8 cellular contexts compared by ENCODE assay signal in the genomic region with DNA sequence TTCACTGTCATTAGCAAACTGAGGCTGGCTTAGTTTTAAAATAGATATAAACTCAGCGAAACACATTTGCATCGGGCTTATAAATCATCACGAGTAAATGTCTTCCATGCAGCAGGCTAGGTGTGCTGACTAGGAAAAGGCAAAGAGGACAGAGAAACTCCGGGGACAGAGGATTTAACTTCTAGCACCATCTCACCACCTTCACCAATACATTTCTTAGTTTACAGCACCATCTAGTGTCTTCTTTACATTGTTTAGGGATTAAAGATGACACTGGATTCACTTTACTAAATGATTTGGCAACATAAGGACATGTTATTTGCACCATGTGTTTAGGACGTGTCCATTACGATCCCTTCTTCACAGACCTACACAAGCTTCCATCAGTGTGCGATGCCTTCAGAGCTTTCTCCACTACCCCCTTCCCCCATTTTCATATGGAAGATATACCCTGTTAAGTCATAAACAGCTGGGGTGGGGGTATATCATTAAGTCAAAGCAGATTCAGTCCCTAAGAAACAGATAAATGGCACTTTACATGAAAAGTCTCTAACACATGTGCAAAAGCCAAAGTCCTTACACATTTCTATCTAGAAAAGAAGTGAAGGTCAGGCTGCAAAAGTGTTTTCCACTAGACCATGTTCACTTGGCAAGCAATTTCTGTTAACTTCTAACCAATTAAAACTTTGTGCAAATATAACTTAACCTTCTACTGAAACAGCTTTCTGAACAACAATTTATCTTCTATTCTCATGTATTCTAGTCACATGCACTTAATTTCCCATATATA.
A peak's percentile ranks its signal among the peaks of the same experiment; 100 is the strongest.
DNase-seq lines count a peak whose midpoint lies in the region; ATAC-seq and TF ChIP-seq lines count a peak whose summit lies in the region.

No MANE protein-coding gene starts in this region.

- H3K4me3 Mint-ChIP-seq in activated CD8-positive, alpha-beta memory T cell treated with anti-CD3 and anti-CD28 coated beads, Interleukin-2, amount 10 ng/mL, durations not matched to agents 7 days and 5 days = no peak overlapping the region
- H3K4me3 Mint-ChIP-seq in activated CD8-positive, alpha-beta T cell treated with anti-CD3 and anti-CD28 coated beads for 36 hours = no peak overlapping the region

- TF ChIP-seq CTCF in activated CD8-positive, alpha-beta T cell treated with anti-CD3 and anti-CD28 coated beads for 36 hours (IDR thresholded peaks at IDR 0.05) = peak; percentile 43

- H3K4me1 Mint-ChIP-seq in activated CD8-positive, alpha-beta memory T cell treated with anti-CD3 and anti-CD28 coated beads, Interleukin-2, amount 10 ng/mL, durations not matched to agents 7 days and 5 days = peaks cover 3% of the 10 kb centered on the region
- peaks cover 2% of the 10 kb centered on the region for H3K4me1 Mint-ChIP-seq in activated CD8-positive, alpha-beta T cell treated with anti-CD3 and anti-CD28 coated beads for 36 hours (ENCODE audit: low read depth)

- intact Hi-C loops in activated CD8-positive, alpha-beta T cell treated with anti-CD3 and anti-CD28 coated beads for 36 hours (cut with micrococcal nuclease) = loop anchor here (5.0 to 10.0 kb wide), 2 partner anchors 212 to 585 kb away; partner anchors contain the start of gene ZPBP

- no peak overlapping the region for H3K27ac Mint-ChIP-seq in activated CD8-positive, alpha-beta memory T cell treated with anti-CD3 and anti-CD28 coated beads, Interleukin-2, amount 10 ng/mL, durations not matched to agents 7 days and 5 days
- no peak overlapping the region for H3K27ac Mint-ChIP-seq in activated CD8-positive, alpha-beta T cell treated with anti-CD3 and anti-CD28 coated beads for 36 hours

- H3K27me3 Mint-ChIP-seq in activated CD8-positive, alpha-beta memory T cell treated with anti-CD3 and anti-CD28 coated beads, Interleukin-2, amount 10 ng/mL, durations not matched to agents 7 days and 5 days = peaks cover 41% of the 10 kb centered on the region
- peaks cover 4% of the 10 kb centered on the region for H3K27me3 Mint-ChIP-seq in activated CD8-positive, alpha-beta T cell treated with anti-CD3 and anti-CD28 coated beads for 36 hours

- no peak for DNase-seq in activated CD8-positive, alpha-beta memory T cell treated with anti-CD3 and anti-CD28 coated beads, Interleukin-2, amount 10 ng/mL, durations not matched to agents 7 days and 5 days
- DNase-seq in activated CD8-positive, alpha-beta memory T cell treated with anti-CD3 and anti-CD28 coated beads, Interleukin-2, amount 50 U/mL, for 48 hours = no peak
- DNase-seq in NCI-H2107 treated with DMSO at 0.1 percent for 48 hours (lab: John Stamatoyannopoulos, UW; ENCODE audit: unreplicated experiment) = peak; percentile 67
- no peak for DNase-seq in activated CD8-positive, alpha-beta T cell treated with anti-CD3 and anti-CD28 coated beads for 36 hours
- peak; percentile 46 for DNase-seq in hepatic stellate cell (ENCODE audit: low spot score)
- no peak for DNase-seq in stimulated activated naive CD8-positive, alpha-beta T cell treated with anti-CD3 and anti-CD28 coated beads, Interleukin-15, Interleukin-2, amounts not matched to agents 100 U/mL and 50 U/mL, for 24 hours
- DNase-seq in stimulated activated CD4-positive, alpha-beta T cell treated with anti-CD3 and anti-CD28 coated beads, Interleukin-2, amount 100 ng/mL, for 24 hours = no peak

- H3K36me3 Mint-ChIP-seq in activated CD8-positive, alpha-beta memory T cell treated with anti-CD3 and anti-CD28 coated beads, Interleukin-2, amount 10 ng/mL, durations not matched to agents 7 days and 5 days = no peaks in the 10 kb centered on the region
- no peaks in the 10 kb centered on the region for H3K36me3 Mint-ChIP-seq in activated CD8-positive, alpha-beta T cell treated with anti-CD3 and anti-CD28 coated beads for 36 hours (ENCODE audit: low read depth)

- H3K9me3 Mint-ChIP-seq in activated CD8-positive, alpha-beta memory T cell treated with anti-CD3 and anti-CD28 coated beads, Interleukin-2, amount 10 ng/mL, durations not matched to agents 7 days and 5 days (ENCODE audit: low read depth) = no peaks in the 10 kb centered on the region
- H3K9me3 Mint-ChIP-seq in activated CD8-positive, alpha-beta T cell treated with anti-CD3 and anti-CD28 coated beads for 36 hours = no peaks in the 10 kb centered on the region

- peak; percentile 86 for ATAC-seq in activated CD8-positive, alpha-beta memory T cell treated with anti-CD3 and anti-CD28 coated beads, Interleukin-2, amount 10 ng/mL, durations not matched to agents 7 days and 5 days
- ATAC-seq in HG02938 (IDR thresholded peaks at IDR 0.05; ENCODE audit: unreplicated experiment) = peak; percentile 66
- peak; percentile 61 for ATAC-seq in activated CD8-positive, alpha-beta T cell treated with anti-CD3 and anti-CD28 coated beads for 36 hours
- ATAC-seq in stimulated activated naive CD8-positive, alpha-beta T cell treated with anti-CD3 and anti-CD28 coated beads, Interleukin-15, Interleukin-2, amounts not matched to agents 100 U/mL and 50 U/mL, for 24 hours = peak; percentile 61

- CTCF ChIA-PET in activated CD8-positive, alpha-beta memory T cell treated with anti-CD3 and anti-CD28 coated beads, Interleukin-2, amount 10 ng/mL, durations not matched to agents 7 days and 5 days (lab: Charles Lee) = interaction anchor here (0.8 to 8.2 kb wide), 24 partner anchors 10 to 586 kb away, joined by 3 to 77 read pairs (median 5); partner anchors contain the start of genes FIGNL1 and ZPBP
- CTCF ChIA-PET in activated CD8-positive, alpha-beta T cell treated with anti-CD3 and anti-CD28 coated beads for 36 hours (lab: Charles Lee) = interaction anchor here (0.6 to 3.8 kb wide), 23 partner anchors 9 to 587 kb away, joined by 3 to 50 read pairs (median 4); partner anchors contain the start of gene ZPBP

- POLR2A ChIA-PET in activated CD8-positive, alpha-beta T cell treated with anti-CD3 and anti-CD28 coated beads for 36 hours (lab: Charles Lee) = no interaction called here

Comparison
In these comparisons a context has a peak if more than half of its experiments do, and no peak if none do; other contexts are left out.
1. DNase-seq: peak in NCI-H2107 treated with DMSO at 0.1 percent for 48 hours (single experiment) and hepatic stellate cell (single experiment); none in activated CD8-positive, alpha-beta memory T cell treated with anti-CD3 and anti-CD28 coated beads, Interleukin-2, amount 10 ng/mL, durations not matched to agents 7 days and 5 days (single experiment), activated CD8-positive, alpha-beta memory T cell treated with anti-CD3 and anti-CD28 coated beads, Interleukin-2, amount 50 U/mL, for 48 hours (single experiment), activated CD8-positive, alpha-beta T cell treated with anti-CD3 and anti-CD28 coated beads for 36 hours (single experiment), stimulated activated naive CD8-positive, alpha-beta T cell treated with anti-CD3 and anti-CD28 coated beads, Interleukin-15, Interleukin-2, amounts not matched to agents 100 U/mL and 50 U/mL, for 24 hours (single experiment) and stimulated activated CD4-positive, alpha-beta T cell treated with anti-CD3 and anti-CD28 coated beads, Interleukin-2, amount 100 ng/mL, for 24 hours (0 of 2).
2. Peak in every context shown above with its lines, with median percentiles within 50 percentile points of each other: ATAC-seq.